19 cellular contexts compared by ENCODE assay signal in the genomic region with DNA sequence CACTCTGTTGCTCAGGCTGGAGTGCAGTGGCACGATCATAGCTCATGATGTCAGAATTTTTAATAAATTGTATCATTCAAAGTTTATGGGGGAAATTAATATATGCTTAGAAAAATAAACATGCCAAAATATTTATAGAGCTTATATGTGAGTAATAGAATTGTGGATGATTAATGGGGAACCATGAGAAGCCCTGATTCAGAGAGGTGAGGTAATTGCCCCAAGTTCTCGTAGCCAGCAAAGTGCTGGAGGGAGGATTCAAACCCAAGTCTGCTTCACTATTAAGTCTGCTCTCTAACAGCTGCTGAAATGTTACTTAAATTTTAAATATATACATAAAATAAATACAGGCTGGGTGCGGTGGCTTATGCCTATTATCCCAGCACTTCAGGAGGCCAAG. TPM values are rescaled to one million over a fixed set of nuclear protein-coding genes. Genes with fewer than 3 reads are reported as not detected.
DNase-seq lines count a peak whose midpoint lies in the region; ATAC-seq and TF ChIP-seq lines count a peak whose summit lies in the region.
"Had no signal": no experiment of that assay in that cellular context is flagged by ENCODE, and none has a peak within 500 bp of the region (broad histone marks: within the 10 kb centered on the region; RNA-seq: fewer than 3 reads in every experiment).

No MANE protein-coding gene starts in this region.

- CTCF ChIA-PET in IMR-90 (lab: Yijun Ruan, JAX): interaction anchor here (0.7 kb wide), 1 partner anchor 187 kb away, joined by 4 read pairs; no protein-coding TSS in a partner anchor

- no peak overlapping the region for H4K5ac ChIP-seq in IMR-90 (ENCODE audit: low read depth, low read length)

- dilution Hi-C loops in IMR-90 (cut with HindIII; ENCODE audit: low sequenced_read_pairs, unreplicated experiment): no loop called here

- BruUV-seq in IMR-90 (replicated peaks; lab: Mats Ljungman, UMichigan): no TSS peak

- H3K14ac ChIP-seq in IMR-90 (replicated peaks; ENCODE audit: low read depth, low read length): no peak overlapping the region

- H3K4ac ChIP-seq in IMR-90 (ENCODE audit: low read depth, low read length): no peak overlapping the region

- no peak overlapping the region for H4K91ac ChIP-seq in IMR-90 (ENCODE audit: insufficient read depth, low read depth, low read length)

- no peak overlapping the region for H2BK20ac ChIP-seq in IMR-90 (ENCODE audit: low read depth, low read length)

- no peak overlapping the region for H2AFZ ChIP-seq in IMR-90 (replicated peaks; ENCODE audit: low read length, poor library complexity)

- H3K9ac ChIP-seq in IMR-90 (ENCODE audit: low read depth, low read length): no peak overlapping the region

- H3K9me3 ChIP-seq in IMR-90 (ENCODE audit: control insufficient read depth, insufficient read depth, low read length): no peaks in the 10 kb centered on the region
- H3K9me3 ChIP-seq in RWPE2 (ENCODE audit: severe bottlenecking): no peaks in the 10 kb centered on the region
- peaks cover 0 to 5% of the 10 kb centered on the region in 2 donors for H3K9me3 ChIP-seq in left lung
- H3K9me3 ChIP-seq: SJSA1 had no signal

- no peaks in the 10 kb centered on the region for H4K20me1 ChIP-seq in IMR-90 (ENCODE audit: insufficient read depth, low read length)

- H2AK5ac ChIP-seq in IMR-90 (ENCODE audit: low read depth, low read length): no peak overlapping the region

- no peak overlapping the region for H3K4me2 ChIP-seq in IMR-90 (ENCODE audit: low read depth, low read length)

- H3K27me3 ChIP-seq in IMR-90 (ENCODE audit: control insufficient read depth, insufficient read depth, low read length): no peaks in the 10 kb centered on the region
- no peaks in the 10 kb centered on the region for H3K27me3 ChIP-seq in RWPE2 (ENCODE audit: insufficient read depth, poor library complexity, severe bottlenecking)
- no peaks in the 10 kb centered on the region for H3K27me3 ChIP-seq in left lung
- H3K27me3 ChIP-seq: SJSA1 had no signal

- H3K4me3 ChIP-seq in IMR-90 (ENCODE audit: insufficient read depth, low read depth, low read length) (no peak overlapping the region), RWPE2 (ENCODE audit: severe bottlenecking) (no peak overlapping the region), left lung (no peak overlapping the region)
- H3K4me3 ChIP-seq: GM12878, SJSA1 had no signal

- intact Hi-C loops in IMR-90 (cut with micrococcal nuclease) (no loop called here), left lung (cut with DNase I) (no loop called here)

- no peak overlapping the region for H2AK9ac ChIP-seq in IMR-90 (replicated peaks; ENCODE audit: low read depth, low read length, poor library complexity)

- ATAC-seq in IMR-90 (ENCODE audit: low read depth) (peak; percentile 38; the same call in 1 of the 2 replicates), RWPE2 (ENCODE audit: low read depth) (peak; percentile 56; the same call in 1 of the 3 replicates), left lung (no peak)
- ATAC-seq: GM12878 had no signal

- H3K4me1 ChIP-seq in IMR-90 (ENCODE audit: control insufficient read depth, insufficient read depth, low read length): no peaks in the 10 kb centered on the region
- peaks cover 4% of the 10 kb centered on the region for H3K4me1 ChIP-seq in RWPE2 (ENCODE audit: insufficient read depth, poor library complexity, severe bottlenecking)
- H3K4me1 ChIP-seq in left lung: no peaks in the 10 kb centered on the region
- H3K4me1 ChIP-seq: SJSA1 had no signal

- no peaks in the 10 kb centered on the region for H3K9me1 ChIP-seq in IMR-90 (ENCODE audit: insufficient read depth, low read length)

- no peak for TF ChIP-seq POLR2A in IMR-90 (IDR thresholded peaks at IDR 0.05; ENCODE audit: low read depth, low read length)

- POLR2A ChIA-PET in IMR-90 (lab: Charles Lee; ENCODE audit: unreplicated experiment): interaction anchor here (0.7 kb wide), 1 partner anchor 39 kb away, joined by 4 read pairs; no protein-coding TSS in a partner anchor

- no peak overlapping the region for H2BK15ac ChIP-seq in IMR-90 (ENCODE audit: low read depth, low read length)

- no peaks in the 10 kb centered on the region for H3K79me1 ChIP-seq in IMR-90 (ENCODE audit: low read depth in 1 of 2, low read length in 2 of 2)

- H3K23ac ChIP-seq in IMR-90 (ENCODE audit: low read depth, low read length): no peak overlapping the region

- peak; percentile 60 for DNase-seq in EL
- peak; percentile 49 for DNase-seq in IMR-90
- no peak for DNase-seq in RWPE2 (ENCODE audit: low spot score)
- DNase-seq in iris pigment epithelial cell (ENCODE audit: low read depth): peak; percentile 39
- DNase-seq in left lung: no peak
- no peak for DNase-seq in NCI-H2196 (lab: John Stamatoyannopoulos, UW; ENCODE audit: unreplicated experiment)
- no peak for DNase-seq in NCI-H2227 treated with DMSO at 0.1 percent for 48 hours (lab: John Stamatoyannopoulos, UW)
- DNase-seq: Calu3, DMS79 treated with DMSO at 0.1 percent for 48 hours, KG1, NCI-H1092, NCI-H1417 treated with DMSO at 0.1 percent for 48 hours, NCI-H1694 treated with DMSO at 0.1 percent for 48 hours, NCI-H2081, NCI-H524, NCI-H774, Right ventricle myocardium superior had no signal

- H3K36me3 ChIP-seq in IMR-90 (ENCODE audit: control insufficient read depth, insufficient read depth, low read length) (no peaks in the 10 kb centered on the region), RWPE2 (ENCODE audit: low read depth) (no peaks in the 10 kb centered on the region), left lung (no peaks in the 10 kb centered on the region)
- H3K36me3 ChIP-seq: SJSA1 had no signal

- TF ChIP-seq CTCF in IMR-90 (conservative IDR thresholded peaks at IDR 0.05; ENCODE audit: low read depth, low read length) (no peak), RWPE2 (IDR thresholded peaks at IDR 0.05; ENCODE audit: poor library complexity, severe bottlenecking) (no peak), left lung (IDR thresholded peaks at IDR 0.05) (no peak)

- no peak overlapping the region for H3K18ac ChIP-seq in IMR-90 (ENCODE audit: low read depth, low read length)

- no CpG with 5 or more reads among the region's 3 CpGs for WGBS in IMR-90 (ENCODE audit: extremely low coverage in 2 of 2, insufficient read length in 1 of 2), 2 experiments

- H2BK5ac ChIP-seq in IMR-90 (ENCODE audit: low read depth, low read length, poor library complexity, severe bottlenecking): no peak overlapping the region

- H3K56ac ChIP-seq in IMR-90 (ENCODE audit: extremely low read depth, insufficient read depth, low read length): no peak overlapping the region

- in situ Hi-C loops in IMR-90 (cut with MboI; ENCODE audit: low sequenced_read_pairs): no loop called here

- no peak for TF ChIP-seq RAD21 in IMR-90 (IDR thresholded peaks at IDR 0.05; ENCODE audit: low read length)

- no peak overlapping the region for H4K8ac ChIP-seq in IMR-90 (ENCODE audit: low read depth in 2 of 2, low read length in 2 of 2)

- H3K27ac ChIP-seq in IMR-90 (ENCODE audit: insufficient read depth, low read length): no peak overlapping the region
- H3K27ac ChIP-seq in RWPE2 (ENCODE audit: poor library complexity, severe bottlenecking): no peak overlapping the region
- no peak overlapping the region for H3K27ac ChIP-seq in left lung
- H3K27ac ChIP-seq: SJSA1 had no signal

- H2BK120ac ChIP-seq in IMR-90 (ENCODE audit: low read depth, low read length): no peak overlapping the region

TF ChIP-seq in IMR-90, 13 proteins besides CTCF, POLR2A, EP300 and RAD21:
- TF ChIP-seq MAFK (IDR thresholded peaks at IDR 0.05; ENCODE audit: low read depth, low read length) (no peak), CHD1 (IDR thresholded peaks at IDR 0.05; ENCODE audit: low read depth, low read length) (no peak), CEBPB (IDR thresholded peaks at IDR 0.05; ENCODE audit: low read depth, low read length) (no peak), RFX5 (IDR thresholded peaks at IDR 0.05; ENCODE audit: low read depth, low read length) (no peak), SMC3 (IDR thresholded peaks at IDR 0.05; ENCODE audit: low read depth, low read length) (no peak), RCOR1 (IDR thresholded peaks at IDR 0.05; ENCODE audit: insufficient replicate concordance, low read length) (no peak), FOS (IDR thresholded peaks at IDR 0.05; ENCODE audit: low read depth, low read length) (no peak), MXI1 (IDR thresholded peaks at IDR 0.05; ENCODE audit: borderline replicate concordance, low read depth, low read length) (no peak), NFE2L2 (IDR thresholded peaks at IDR 0.05; ENCODE audit: low read depth, low read length) (no peak), MAZ (IDR thresholded peaks at IDR 0.05; ENCODE audit: borderline replicate concordance, low read depth, low read length) (no peak), BHLHE40 (IDR thresholded peaks at IDR 0.05; ENCODE audit: low read depth, low read length) (no peak)
- TF ChIP-seq, protein P1, sequence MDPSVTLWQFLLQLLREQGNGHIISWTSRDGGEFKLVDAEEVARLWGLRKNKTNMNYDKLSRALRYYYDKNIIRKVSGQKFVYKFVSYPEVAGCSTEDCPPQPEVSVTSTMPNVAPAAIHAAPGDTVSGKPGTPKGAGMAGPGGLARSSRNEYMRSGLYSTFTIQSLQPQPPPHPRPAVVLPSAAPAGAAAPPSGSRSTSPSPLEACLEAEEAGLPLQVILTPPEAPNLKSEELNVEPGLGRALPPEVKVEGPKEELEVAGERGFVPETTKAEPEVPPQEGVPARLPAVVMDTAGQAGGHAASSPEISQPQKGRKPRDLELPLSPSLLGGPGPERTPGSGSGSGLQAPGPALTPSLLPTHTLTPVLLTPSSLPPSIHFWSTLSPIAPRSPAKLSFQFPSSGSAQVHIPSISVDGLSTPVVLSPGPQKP (IDR thresholded peaks at IDR 0.05; ENCODE audit: borderline replicate concordance, low read depth, low read length): no peak
- TF ChIP-seq, protein P2, sequence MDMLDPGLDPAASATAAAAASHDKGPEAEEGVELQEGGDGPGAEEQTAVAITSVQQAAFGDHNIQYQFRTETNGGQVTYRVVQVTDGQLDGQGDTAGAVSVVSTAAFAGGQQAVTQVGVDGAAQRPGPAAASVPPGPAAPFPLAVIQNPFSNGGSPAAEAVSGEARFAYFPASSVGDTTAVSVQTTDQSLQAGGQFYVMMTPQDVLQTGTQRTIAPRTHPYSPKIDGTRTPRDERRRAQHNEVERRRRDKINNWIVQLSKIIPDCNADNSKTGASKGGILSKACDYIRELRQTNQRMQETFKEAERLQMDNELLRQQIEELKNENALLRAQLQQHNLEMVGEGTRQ (IDR thresholded peaks at IDR 0.05; ENCODE audit: low read depth, low read length): no peak

RNA-seq across cellular contexts. Expression of a gene that starts 26.2 kb away (rescaled TPM):
- total RNA-seq in IMR-90 (2012; rRNA removed) (88.2 and 126 TPM in 2 replicates), left lung (10 to 100 TPM; 16.8 to 17.6 TPM)
- polyA plus RNA-seq in IMR-90 (2012; rRNA removed): 20.3 and 23.4 TPM in 2 replicates
- polyA plus RNA-seq in IMR-90 (2012; cell fraction: cytosol; rRNA removed): 9.7 and 14.1 TPM in 2 replicates
- polyA plus RNA-seq in IMR-90 (2012; cell fraction: nucleus; rRNA removed; ENCODE audit: low replicate concordance): 15.6 and 47.0 TPM in 2 replicates

Comparison
In these comparisons a context has a peak if more than half of its experiments do, and no peak if none do; other contexts are left out.
1. DNase-seq: peak in EL (single experiment), IMR-90 (single experiment) and iris pigment epithelial cell (single experiment); none in RWPE2 (single experiment), left lung (0 of 2), NCI-H2196 (single experiment) and NCI-H2227 treated with DMSO at 0.1 percent for 48 hours (single experiment).